ENCODE assay signal across 1 cellular context in genomic region chr1:233982827-233983518, GRCh38.
TF ChIP-seq lines count a peak whose summit lies in the region.

No MANE protein-coding gene starts in this region.

TF ChIP-seq in GM23338, 12 proteins besides CTCF, POLR2A, EP300 and RAD21 (continued from another document):
- TF ChIP-seq ZNF462 (CRISPR knock-in tag; IDR thresholded peaks at IDR 0.05) = no peak
- no peak for TF ChIP-seq EZH2 (IDR thresholded peaks at IDR 0.05; ENCODE audit: low read depth, unreplicated experiment)
- TF ChIP-seq POLR2AphosphoS5 (IDR thresholded peaks at IDR 0.05; ENCODE audit: low read depth) = no peak
- no peak for TF ChIP-seq ETS1 (IDR thresholded peaks at IDR 0.05)
- no peak for TF ChIP-seq REST (IDR thresholded peaks at IDR 0.05; ENCODE audit: unreplicated experiment)
